8 cellular contexts compared by ENCODE assay signal in the genomic region with DNA sequence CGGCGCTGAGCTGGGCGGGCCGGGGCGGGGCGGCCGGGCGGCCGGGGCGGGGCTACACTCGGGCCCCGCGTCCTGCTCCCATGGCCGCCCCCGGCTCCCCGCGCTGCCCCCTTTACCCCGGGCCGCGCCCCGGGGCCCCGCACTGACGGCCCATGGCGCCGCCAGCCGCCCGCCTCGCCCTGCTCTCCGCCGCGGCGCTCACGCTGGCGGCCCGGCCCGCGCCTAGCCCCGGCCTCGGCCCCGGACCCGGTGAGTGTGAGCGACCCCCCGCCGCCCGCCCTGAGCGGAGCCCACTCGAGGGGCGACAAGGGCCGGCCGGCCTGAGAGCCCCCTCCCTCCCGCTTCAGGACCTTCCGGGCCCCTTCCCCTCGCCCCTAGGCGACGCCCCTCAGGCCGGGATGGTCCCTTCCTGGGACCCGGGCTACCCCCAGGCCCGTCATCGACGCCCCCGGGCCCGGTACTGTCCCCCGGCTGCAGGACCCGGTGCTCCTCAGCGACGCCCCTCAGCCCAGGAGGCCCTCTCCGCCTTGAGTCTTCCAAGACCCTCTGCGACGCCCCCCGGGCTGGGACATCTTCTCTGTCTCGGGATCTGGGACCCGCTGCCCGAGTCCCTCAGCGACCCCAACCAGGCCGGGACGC. TPM values are rescaled to one million over a fixed set of nuclear protein-coding genes. Genes with fewer than 3 reads are reported as not detected.
DNase-seq lines count a peak whose midpoint lies in the region; ATAC-seq and TF ChIP-seq lines count a peak whose summit lies in the region.

A gene with protein sequence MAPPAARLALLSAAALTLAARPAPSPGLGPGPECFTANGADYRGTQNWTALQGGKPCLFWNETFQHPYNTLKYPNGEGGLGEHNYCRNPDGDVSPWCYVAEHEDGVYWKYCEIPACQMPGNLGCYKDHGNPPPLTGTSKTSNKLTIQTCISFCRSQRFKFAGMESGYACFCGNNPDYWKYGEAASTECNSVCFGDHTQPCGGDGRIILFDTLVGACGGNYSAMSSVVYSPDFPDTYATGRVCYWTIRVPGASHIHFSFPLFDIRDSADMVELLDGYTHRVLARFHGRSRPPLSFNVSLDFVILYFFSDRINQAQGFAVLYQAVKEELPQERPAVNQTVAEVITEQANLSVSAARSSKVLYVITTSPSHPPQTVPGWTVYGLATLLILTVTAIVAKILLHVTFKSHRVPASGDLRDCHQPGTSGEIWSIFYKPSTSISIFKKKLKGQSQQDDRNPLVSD (plus strand): TSS at position 57 of the 639 bp plus-strand sequence. CDS start 96 bp downstream, at position 153.

- H3K4me1 Mint-ChIP-seq in neural progenitor cell = peaks cover 47% of the 10 kb centered on the region

- no peaks in the 10 kb centered on the region; the same call in 1 of the 2 replicates for H3K27me3 ChIP-seq in OCI-LY1 (ENCODE audit: insufficient read depth, low read length)
- no peaks in the 10 kb centered on the region for H3K27me3 ChIP-seq in esophagus (ENCODE audit: control insufficient read depth in 1 of 2, insufficient read depth in 2 of 2, low read length in 2 of 2)
- peaks cover 78% of the 10 kb centered on the region for H3K27me3 ChIP-seq in neural progenitor cell

- H3K79me2 ChIP-seq in OCI-LY1 (ENCODE audit: insufficient read depth, low read length) (no peaks in the 10 kb centered on the region), neural progenitor cell (ENCODE audit: low read depth) (no peaks in the 10 kb centered on the region)

- H3K4me3 ChIP-seq in GM12864 (ENCODE audit: low read depth, low read length) (peak within 1 kb of the TSS; percentile 31), OCI-LY1 (ENCODE audit: low read depth, low read length, poor library complexity, severe bottlenecking) (peak within 1 kb of the TSS; percentile 45), esophagus (ENCODE audit: low read depth in 1 of 2, low read length in 2 of 2) (peak within 1 kb of the TSS; percentile 76 to 80), neural progenitor cell (peak within 1 kb of the TSS; percentile 46)

- H3F3A ChIP-seq in OCI-LY1 (ENCODE audit: insufficient read depth, low read length) (no peaks in the 10 kb centered on the region), neural progenitor cell (ENCODE audit: low read depth) (peaks cover 29% of the 10 kb centered on the region)

- H3K9ac ChIP-seq in OCI-LY1 (ENCODE audit: low read length) (no peak within 1 kb of the TSS), neural progenitor cell (no peak within 1 kb of the TSS)

- peaks cover 19% of the 10 kb centered on the region for H3K4me1 ChIP-seq in OCI-LY1 (ENCODE audit: insufficient read depth, low read length, severe bottlenecking)
- peaks cover 2 to 9% of the 10 kb centered on the region in 2 donors for H3K4me1 ChIP-seq in esophagus (ENCODE audit: control insufficient read depth in 2 of 2, insufficient read depth in 2 of 2, low read length in 1 of 2)
- H3K4me1 ChIP-seq in neural progenitor cell = no peaks in the 10 kb centered on the region

- H3K4me2 ChIP-seq in OCI-LY1 (ENCODE audit: low read length) = peak within 1 kb of the TSS; percentile 44
- peak within 1 kb of the TSS; percentile 91 for H3K4me2 ChIP-seq in neural progenitor cell

- no peaks in the 10 kb centered on the region for H3K36me3 Mint-ChIP-seq in neural progenitor cell

- H3K4me3 Mint-ChIP-seq in neural progenitor cell = peak within 1 kb of the TSS; percentile 88

- H3K27ac ChIP-seq in OCI-LY1 (ENCODE audit: low read depth, low read length, poor library complexity, severe bottlenecking) (no peak within 1 kb of the TSS), esophagus (ENCODE audit: low read depth in 2 of 2, low read length in 1 of 2) (peak within 1 kb of the TSS; percentile 88 to 95), neural progenitor cell (no peak within 1 kb of the TSS)

- peaks cover 14% of the 10 kb centered on the region for H3K27me3 Mint-ChIP-seq in neural progenitor cell (ENCODE audit: insufficient read depth, low read depth)

- DNase-seq in GM12864 (ENCODE audit: low read depth) = no peak
- peak; percentile 34 for DNase-seq in neural progenitor cell (ENCODE audit: low spot score)
- DNase-seq in AG08395 (ENCODE audit: low spot score) = no peak
- DNase-seq in mucosa of gallbladder (ENCODE audit: low spot score) = no peak
- no peak for DNase-seq in NCI-H187 (lab: John Stamatoyannopoulos, UW)

- H2AFZ ChIP-seq in OCI-LY1 (ENCODE audit: low read length) (no peak within 1 kb of the TSS), neural progenitor cell (replicated peaks) (peak within 1 kb of the TSS; percentile 64)

- no peaks in the 10 kb centered on the region for H3K9me3 Mint-ChIP-seq in neural progenitor cell

- no peaks in the 10 kb centered on the region for H3K9me2 ChIP-seq in OCI-LY1 (ENCODE audit: low read depth, low read length)

- WGBS in esophagus, 2 donors = 1% methylated on average over 58 to 76 of the region's 76 CpGs

- no peak for TF ChIP-seq CTCF in GM12864 (IDR thresholded peaks at IDR 0.05; ENCODE audit: low read depth, low read length, missing control alignments)
- no peak for TF ChIP-seq CTCF in OCI-LY1 (IDR thresholded peaks at IDR 0.05; ENCODE audit: low read length)
- no peak for TF ChIP-seq CTCF in neural progenitor cell (IDR thresholded peaks at IDR 0.05)

- no peaks in the 10 kb centered on the region for H4K20me1 ChIP-seq in OCI-LY1 (ENCODE audit: insufficient read depth, low read length)
- H4K20me1 ChIP-seq in neural progenitor cell (ENCODE audit: low read depth) = peaks cover 17% of the 10 kb centered on the region

- ATAC-seq in HG02973 (IDR thresholded peaks at IDR 0.05; ENCODE audit: unreplicated experiment) = no peak

- H3K9me3 ChIP-seq in OCI-LY1 (ENCODE audit: low read length) (no peaks in the 10 kb centered on the region), esophagus (ENCODE audit: control insufficient read depth in 2 of 2, insufficient read depth in 1 of 2, low read depth in 1 of 2, low read length in 1 of 2) (no peaks in the 10 kb centered on the region), neural progenitor cell (ENCODE audit: low read depth) (no peaks in the 10 kb centered on the region)

- H3K36me3 ChIP-seq in OCI-LY1 (ENCODE audit: insufficient read depth, low read length) = no peaks in the 10 kb centered on the region
- no peaks in the 10 kb centered on the region for H3K36me3 ChIP-seq in esophagus (ENCODE audit: control insufficient read depth in 2 of 2, insufficient read depth in 2 of 2, low read length in 1 of 2)
- no peaks in the 10 kb centered on the region for H3K36me3 ChIP-seq in neural progenitor cell

- H3K27ac Mint-ChIP-seq in neural progenitor cell = no peak within 1 kb of the TSS

RNA-seq across cellular contexts. Expression of the gene that starts here (rescaled TPM):
- polyA plus RNA-seq in esophagus = 10 to 100 TPM; 29.1 to 31.4 TPM
- total RNA-seq in neural progenitor cell (ENCODE audit: low replicate concordance) = 1.4 and 1.9 TPM in 2 replicates
- 7.3 TPM for total RNA-seq in mucosa of gallbladder

Comparison
In these comparisons a context has a peak if more than half of its experiments do, and no peak if none do; other contexts are left out.
1. H3K27ac ChIP-seq: peak in esophagus (2 of 2); none in OCI-LY1 (single experiment) and neural progenitor cell (single experiment).
2. Peak in every context shown above with its lines, with median percentiles within 50 percentile points of each other: H3K4me3 ChIP-seq.